In the genomic region with DNA sequence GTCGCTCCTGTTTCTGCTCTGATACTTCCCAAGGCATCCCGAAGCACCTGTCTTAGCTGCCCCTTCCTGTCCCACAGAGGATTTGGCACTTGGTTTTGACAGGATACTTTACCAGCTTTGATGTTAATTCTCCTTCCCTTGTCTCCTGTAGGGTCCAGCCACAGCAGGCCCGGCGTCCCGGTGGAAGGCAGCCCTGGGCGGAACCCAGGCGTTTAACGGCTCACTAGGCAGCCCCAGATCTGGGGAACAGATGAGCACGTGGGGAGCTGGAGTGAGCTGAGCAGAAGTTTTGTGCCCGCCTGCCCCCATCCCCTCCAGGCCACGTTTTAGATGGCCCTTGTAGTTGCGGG, we compare ENCODE assay signal across 1 cellular context.
TF ChIP-seq lines count a peak whose summit lies in the region.

No MANE protein-coding gene starts in this region.

TF ChIP-seq in GM23338, 12 proteins besides CTCF, POLR2A, EP300 and RAD21 (continued from another document):
- TF ChIP-seq, protein P1, sequence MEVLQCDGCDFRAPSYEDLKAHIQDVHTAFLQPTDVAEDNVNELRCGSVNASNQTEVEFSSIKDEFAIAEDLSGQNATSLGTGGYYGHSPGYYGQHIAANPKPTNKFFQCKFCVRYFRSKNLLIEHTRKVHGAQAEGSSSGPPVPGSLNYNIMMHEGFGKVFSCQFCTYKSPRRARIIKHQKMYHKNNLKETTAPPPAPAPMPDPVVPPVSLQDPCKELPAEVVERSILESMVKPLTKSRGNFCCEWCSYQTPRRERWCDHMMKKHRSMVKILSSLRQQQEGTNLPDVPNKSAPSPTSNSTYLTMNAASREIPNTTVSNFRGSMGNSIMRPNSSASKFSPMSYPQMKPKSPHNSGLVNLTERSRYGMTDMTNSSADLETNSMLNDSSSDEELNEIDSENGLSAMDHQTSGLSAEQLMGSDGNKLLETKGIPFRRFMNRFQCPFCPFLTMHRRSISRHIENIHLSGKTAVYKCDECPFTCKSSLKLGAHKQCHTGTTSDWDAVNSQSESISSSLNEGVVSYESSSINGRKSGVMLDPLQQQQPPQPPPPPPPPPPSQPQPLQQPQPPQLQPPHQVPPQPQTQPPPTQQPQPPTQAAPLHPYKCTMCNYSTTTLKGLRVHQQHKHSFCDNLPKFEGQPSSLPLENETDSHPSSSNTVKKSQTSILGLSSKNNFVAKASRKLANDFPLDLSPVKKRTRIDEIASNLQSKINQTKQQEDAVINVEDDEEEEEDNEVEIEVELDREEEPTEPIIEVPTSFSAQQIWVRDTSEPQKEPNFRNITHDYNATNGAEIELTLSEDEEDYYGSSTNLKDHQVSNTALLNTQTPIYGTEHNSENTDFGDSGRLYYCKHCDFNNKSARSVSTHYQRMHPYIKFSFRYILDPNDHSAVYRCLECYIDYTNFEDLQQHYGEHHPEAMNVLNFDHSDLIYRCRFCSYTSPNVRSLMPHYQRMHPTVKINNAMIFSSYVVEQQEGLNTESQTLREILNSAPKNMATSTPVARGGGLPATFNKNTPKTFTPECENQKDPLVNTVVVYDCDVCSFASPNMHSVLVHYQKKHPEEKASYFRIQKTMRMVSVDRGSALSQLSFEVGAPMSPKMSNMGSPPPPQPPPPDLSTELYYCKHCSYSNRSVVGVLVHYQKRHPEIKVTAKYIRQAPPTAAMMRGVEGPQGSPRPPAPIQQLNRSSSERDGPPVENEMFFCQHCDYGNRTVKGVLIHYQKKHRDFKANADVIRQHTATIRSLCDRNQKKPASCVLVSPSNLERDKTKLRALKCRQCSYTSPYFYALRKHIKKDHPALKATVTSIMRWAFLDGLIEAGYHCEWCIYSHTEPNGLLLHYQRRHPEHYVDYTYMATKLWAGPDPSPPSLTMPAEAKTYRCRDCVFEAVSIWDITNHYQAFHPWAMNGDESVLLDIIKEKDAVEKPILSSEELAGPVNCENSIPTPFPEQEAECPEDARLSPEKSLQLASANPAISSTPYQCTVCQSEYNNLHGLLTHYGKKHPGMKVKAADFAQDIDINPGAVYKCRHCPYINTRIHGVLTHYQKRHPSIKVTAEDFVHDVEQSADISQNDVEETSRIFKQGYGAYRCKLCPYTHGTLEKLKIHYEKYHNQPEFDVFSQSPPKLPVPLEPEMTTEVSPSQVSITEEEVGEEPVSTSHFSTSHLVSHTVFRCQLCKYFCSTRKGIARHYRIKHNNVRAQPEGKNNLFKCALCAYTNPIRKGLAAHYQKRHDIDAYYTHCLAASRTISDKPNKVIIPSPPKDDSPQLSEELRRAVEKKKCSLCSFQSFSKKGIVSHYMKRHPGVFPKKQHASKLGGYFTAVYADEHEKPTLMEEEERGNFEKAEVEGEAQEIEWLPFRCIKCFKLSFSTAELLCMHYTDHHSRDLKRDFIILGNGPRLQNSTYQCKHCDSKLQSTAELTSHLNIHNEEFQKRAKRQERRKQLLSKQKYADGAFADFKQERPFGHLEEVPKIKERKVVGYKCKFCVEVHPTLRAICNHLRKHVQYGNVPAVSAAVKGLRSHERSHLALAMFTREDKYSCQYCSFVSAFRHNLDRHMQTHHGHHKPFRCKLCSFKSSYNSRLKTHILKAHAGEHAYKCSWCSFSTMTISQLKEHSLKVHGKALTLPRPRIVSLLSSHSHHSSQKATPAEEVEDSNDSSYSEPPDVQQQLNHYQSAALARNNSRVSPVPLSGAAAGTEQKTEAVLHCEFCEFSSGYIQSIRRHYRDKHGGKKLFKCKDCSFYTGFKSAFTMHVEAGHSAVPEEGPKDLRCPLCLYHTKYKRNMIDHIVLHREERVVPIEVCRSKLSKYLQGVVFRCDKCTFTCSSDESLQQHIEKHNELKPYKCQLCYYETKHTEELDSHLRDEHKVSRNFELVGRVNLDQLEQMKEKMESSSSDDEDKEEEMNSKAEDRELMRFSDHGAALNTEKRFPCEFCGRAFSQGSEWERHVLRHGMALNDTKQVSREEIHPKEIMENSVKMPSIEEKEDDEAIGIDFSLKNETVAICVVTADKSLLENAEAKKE (CRISPR knock-in tag; IDR thresholded peaks at IDR 0.05): no peak
- TF ChIP-seq POLR2AphosphoS5 (IDR thresholded peaks at IDR 0.05; ENCODE audit: low read depth): no peak
- no peak for TF ChIP-seq STAT1 (IDR thresholded peaks at IDR 0.05; ENCODE audit: unreplicated experiment)
- TF ChIP-seq, protein P2, sequence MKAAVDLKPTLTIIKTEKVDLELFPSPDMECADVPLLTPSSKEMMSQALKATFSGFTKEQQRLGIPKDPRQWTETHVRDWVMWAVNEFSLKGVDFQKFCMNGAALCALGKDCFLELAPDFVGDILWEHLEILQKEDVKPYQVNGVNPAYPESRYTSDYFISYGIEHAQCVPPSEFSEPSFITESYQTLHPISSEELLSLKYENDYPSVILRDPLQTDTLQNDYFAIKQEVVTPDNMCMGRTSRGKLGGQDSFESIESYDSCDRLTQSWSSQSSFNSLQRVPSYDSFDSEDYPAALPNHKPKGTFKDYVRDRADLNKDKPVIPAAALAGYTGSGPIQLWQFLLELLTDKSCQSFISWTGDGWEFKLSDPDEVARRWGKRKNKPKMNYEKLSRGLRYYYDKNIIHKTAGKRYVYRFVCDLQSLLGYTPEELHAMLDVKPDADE (IDR thresholded peaks at IDR 0.05): no peak
- TF ChIP-seq, protein P3, sequence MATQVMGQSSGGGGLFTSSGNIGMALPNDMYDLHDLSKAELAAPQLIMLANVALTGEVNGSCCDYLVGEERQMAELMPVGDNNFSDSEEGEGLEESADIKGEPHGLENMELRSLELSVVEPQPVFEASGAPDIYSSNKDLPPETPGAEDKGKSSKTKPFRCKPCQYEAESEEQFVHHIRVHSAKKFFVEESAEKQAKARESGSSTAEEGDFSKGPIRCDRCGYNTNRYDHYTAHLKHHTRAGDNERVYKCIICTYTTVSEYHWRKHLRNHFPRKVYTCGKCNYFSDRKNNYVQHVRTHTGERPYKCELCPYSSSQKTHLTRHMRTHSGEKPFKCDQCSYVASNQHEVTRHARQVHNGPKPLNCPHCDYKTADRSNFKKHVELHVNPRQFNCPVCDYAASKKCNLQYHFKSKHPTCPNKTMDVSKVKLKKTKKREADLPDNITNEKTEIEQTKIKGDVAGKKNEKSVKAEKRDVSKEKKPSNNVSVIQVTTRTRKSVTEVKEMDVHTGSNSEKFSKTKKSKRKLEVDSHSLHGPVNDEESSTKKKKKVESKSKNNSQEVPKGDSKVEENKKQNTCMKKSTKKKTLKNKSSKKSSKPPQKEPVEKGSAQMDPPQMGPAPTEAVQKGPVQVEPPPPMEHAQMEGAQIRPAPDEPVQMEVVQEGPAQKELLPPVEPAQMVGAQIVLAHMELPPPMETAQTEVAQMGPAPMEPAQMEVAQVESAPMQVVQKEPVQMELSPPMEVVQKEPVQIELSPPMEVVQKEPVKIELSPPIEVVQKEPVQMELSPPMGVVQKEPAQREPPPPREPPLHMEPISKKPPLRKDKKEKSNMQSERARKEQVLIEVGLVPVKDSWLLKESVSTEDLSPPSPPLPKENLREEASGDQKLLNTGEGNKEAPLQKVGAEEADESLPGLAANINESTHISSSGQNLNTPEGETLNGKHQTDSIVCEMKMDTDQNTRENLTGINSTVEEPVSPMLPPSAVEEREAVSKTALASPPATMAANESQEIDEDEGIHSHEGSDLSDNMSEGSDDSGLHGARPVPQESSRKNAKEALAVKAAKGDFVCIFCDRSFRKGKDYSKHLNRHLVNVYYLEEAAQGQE (IDR thresholded peaks at IDR 0.05; ENCODE audit: unreplicated experiment): no peak
- TF ChIP-seq CREB1 (CRISPR knock-in tag; IDR thresholded peaks at IDR 0.05; ENCODE audit: low read depth): no peak
- TF ChIP-seq NANOG (IDR thresholded peaks at IDR 0.05; ENCODE audit: borderline replicate concordance): no peak
